In the genomic region with DNA sequence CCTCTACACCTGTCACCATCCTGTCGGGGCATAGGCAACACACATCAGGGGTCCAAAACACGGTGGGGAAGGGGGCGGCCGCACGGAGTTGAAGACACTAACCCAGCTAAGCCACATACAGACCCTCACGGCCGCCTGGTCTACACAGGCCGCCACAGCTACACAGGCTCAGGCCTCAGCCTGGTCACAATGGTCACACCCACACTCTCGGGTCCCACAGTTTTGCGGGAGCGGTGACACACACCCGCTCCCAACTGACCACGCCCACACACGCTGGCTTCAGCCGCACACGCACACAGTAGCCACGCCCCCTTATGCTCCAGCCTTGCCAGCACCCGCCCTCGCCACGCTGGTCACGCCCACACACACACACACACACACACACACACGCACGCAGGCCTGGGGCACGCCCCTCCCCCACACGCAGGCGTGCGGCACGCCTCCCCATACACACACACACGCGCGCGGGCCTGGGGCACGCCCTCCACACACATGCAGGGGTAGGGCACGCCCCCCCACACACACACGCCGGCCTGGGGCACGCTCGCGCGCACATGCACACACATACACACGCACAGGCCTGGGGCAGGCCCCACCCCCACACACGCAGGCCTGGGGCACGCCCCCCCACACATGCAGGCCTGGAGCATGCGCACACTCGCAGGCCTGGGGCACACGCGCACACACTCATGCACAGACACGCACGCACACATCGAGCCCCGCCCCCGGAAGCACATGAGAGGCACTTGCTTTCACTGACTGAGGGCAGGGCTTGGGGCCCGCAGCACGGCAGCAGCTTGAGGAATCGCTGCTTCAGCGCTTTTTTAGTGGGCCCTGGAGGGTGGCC, we compare ENCODE assay signal across 1 cellular context.
TF ChIP-seq lines count a peak whose summit lies in the region.

No MANE protein-coding gene starts in this region.

TF ChIP-seq in HEK293, 187 proteins besides CTCF, POLR2A, EP300 and RAD21 (continued from another document and continues in another):
- TF ChIP-seq SALL2 (tag by site-specific recombination; IDR thresholded peaks at IDR 0.05; ENCODE audit: borderline replicate concordance) = peak; percentile 84; the same call in 1 of the 2 replicates
- peak; percentile 95; the same call in 1 of the 2 replicates for TF ChIP-seq ZNF391 (tag by site-specific recombination; IDR thresholded peaks at IDR 0.05; ENCODE audit: borderline replicate concordance, low read depth)
- peak; percentile 39; the same call in 1 of the 2 replicates for TF ChIP-seq ZNF146 (tag by site-specific recombination; IDR thresholded peaks at IDR 0.05)
- TF ChIP-seq ZNF501 (tag by site-specific recombination; IDR thresholded peaks at IDR 0.05) = peak; percentile 98
- TF ChIP-seq ZNF2 (tag by site-specific recombination; IDR thresholded peaks at IDR 0.05) = peak; percentile 99
- peak; percentile 71 for TF ChIP-seq ZBTB21 (tag by site-specific recombination; IDR thresholded peaks at IDR 0.05)
- TF ChIP-seq GLIS1 (tag by site-specific recombination; IDR thresholded peaks at IDR 0.05) = peak; percentile 83
- peak; percentile 87; the same call in 1 of the 2 replicates for TF ChIP-seq ZNF777 (tag by site-specific recombination; IDR thresholded peaks at IDR 0.05; ENCODE audit: borderline replicate concordance)
- peak; percentile 94; the same call in 1 of the 2 replicates for TF ChIP-seq ZSCAN5A (tag by site-specific recombination; IDR thresholded peaks at IDR 0.05)
- TF ChIP-seq, protein P1, sequence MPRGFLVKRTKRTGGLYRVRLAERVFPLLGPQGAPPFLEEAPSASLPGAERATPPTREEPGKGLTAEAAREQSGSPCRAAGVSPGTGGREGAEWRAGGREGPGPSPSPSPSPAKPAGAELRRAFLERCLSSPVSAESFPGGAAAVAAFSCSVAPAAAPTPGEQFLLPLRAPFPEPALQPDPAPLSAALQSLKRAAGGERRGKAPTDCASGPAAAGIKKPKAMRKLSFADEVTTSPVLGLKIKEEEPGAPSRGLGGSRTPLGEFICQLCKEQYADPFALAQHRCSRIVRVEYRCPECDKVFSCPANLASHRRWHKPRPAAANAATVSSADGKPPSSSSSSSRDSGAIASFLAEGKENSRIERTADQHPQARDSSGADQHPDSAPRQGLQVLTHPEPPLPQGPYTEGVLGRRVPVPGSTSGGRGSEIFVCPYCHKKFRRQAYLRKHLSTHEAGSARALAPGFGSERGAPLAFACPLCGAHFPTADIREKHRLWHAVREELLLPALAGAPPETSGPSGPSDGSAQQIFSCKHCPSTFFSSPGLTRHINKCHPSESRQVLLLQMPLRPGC (tag by site-specific recombination; IDR thresholded peaks at IDR 0.05) = peak; percentile 87
- TF ChIP-seq, protein P2, sequence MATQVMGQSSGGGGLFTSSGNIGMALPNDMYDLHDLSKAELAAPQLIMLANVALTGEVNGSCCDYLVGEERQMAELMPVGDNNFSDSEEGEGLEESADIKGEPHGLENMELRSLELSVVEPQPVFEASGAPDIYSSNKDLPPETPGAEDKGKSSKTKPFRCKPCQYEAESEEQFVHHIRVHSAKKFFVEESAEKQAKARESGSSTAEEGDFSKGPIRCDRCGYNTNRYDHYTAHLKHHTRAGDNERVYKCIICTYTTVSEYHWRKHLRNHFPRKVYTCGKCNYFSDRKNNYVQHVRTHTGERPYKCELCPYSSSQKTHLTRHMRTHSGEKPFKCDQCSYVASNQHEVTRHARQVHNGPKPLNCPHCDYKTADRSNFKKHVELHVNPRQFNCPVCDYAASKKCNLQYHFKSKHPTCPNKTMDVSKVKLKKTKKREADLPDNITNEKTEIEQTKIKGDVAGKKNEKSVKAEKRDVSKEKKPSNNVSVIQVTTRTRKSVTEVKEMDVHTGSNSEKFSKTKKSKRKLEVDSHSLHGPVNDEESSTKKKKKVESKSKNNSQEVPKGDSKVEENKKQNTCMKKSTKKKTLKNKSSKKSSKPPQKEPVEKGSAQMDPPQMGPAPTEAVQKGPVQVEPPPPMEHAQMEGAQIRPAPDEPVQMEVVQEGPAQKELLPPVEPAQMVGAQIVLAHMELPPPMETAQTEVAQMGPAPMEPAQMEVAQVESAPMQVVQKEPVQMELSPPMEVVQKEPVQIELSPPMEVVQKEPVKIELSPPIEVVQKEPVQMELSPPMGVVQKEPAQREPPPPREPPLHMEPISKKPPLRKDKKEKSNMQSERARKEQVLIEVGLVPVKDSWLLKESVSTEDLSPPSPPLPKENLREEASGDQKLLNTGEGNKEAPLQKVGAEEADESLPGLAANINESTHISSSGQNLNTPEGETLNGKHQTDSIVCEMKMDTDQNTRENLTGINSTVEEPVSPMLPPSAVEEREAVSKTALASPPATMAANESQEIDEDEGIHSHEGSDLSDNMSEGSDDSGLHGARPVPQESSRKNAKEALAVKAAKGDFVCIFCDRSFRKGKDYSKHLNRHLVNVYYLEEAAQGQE (tag by site-specific recombination; IDR thresholded peaks at IDR 0.05) = 0 out of 2 replicates have a peak, but pooled peaks have one; percentile 40
- TF ChIP-seq ZNF404 (tag by site-specific recombination; IDR thresholded peaks at IDR 0.05) = no peak
- TF ChIP-seq ZNF423 (tag by site-specific recombination; IDR thresholded peaks at IDR 0.05) = peak; percentile 47; the same call in 1 of the 2 replicates
- TF ChIP-seq ZNF138 (tag by site-specific recombination; IDR thresholded peaks at IDR 0.05; ENCODE audit: borderline replicate concordance) = no peak
- TF ChIP-seq KLF16 (tag by site-specific recombination; IDR thresholded peaks at IDR 0.05) = peak; percentile 100
- peak; percentile 100 for TF ChIP-seq KLF9 (tag by site-specific recombination; IDR thresholded peaks at IDR 0.05; ENCODE audit: low read depth)
- TF ChIP-seq, protein P3, sequence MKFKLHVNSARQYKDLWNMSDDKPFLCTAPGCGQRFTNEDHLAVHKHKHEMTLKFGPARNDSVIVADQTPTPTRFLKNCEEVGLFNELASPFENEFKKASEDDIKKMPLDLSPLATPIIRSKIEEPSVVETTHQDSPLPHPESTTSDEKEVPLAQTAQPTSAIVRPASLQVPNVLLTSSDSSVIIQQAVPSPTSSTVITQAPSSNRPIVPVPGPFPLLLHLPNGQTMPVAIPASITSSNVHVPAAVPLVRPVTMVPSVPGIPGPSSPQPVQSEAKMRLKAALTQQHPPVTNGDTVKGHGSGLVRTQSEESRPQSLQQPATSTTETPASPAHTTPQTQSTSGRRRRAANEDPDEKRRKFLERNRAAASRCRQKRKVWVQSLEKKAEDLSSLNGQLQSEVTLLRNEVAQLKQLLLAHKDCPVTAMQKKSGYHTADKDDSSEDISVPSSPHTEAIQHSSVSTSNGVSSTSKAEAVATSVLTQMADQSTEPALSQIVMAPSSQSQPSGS (tag by site-specific recombination; IDR thresholded peaks at IDR 0.05; ENCODE audit: low read depth) = 0 out of 2 replicates have a peak, but pooled peaks have one; percentile 52
- TF ChIP-seq ZNF354C (tag by site-specific recombination; IDR thresholded peaks at IDR 0.05; ENCODE audit: borderline replicate concordance, low read depth) = no peak
- TF ChIP-seq ZNF302 (tag by site-specific recombination; IDR thresholded peaks at IDR 0.05; ENCODE audit: low read depth) = no peak
- TF ChIP-seq GLI2 (tag by site-specific recombination; IDR thresholded peaks at IDR 0.05; ENCODE audit: borderline replicate concordance, low read depth) = no peak
- TF ChIP-seq ZNF621 (tag by site-specific recombination; IDR thresholded peaks at IDR 0.05) = peak; percentile 95; the same call in 1 of the 2 replicates
- TF ChIP-seq ZXDB (tag by site-specific recombination; IDR thresholded peaks at IDR 0.05) = peak; percentile 97
- no peak for TF ChIP-seq ZNF114 (tag by site-specific recombination; IDR thresholded peaks at IDR 0.05)
- TF ChIP-seq OVOL3 (tag by site-specific recombination; IDR thresholded peaks at IDR 0.05) = no peak; the same call in 1 of the 2 replicates
- TF ChIP-seq HOXC10 (CRISPR knock-in tag; IDR thresholded peaks at IDR 0.05) = no peak
- TF ChIP-seq ZNF341 (tag by site-specific recombination; IDR thresholded peaks at IDR 0.05; ENCODE audit: low read depth) = no peak; the same call in 1 of the 2 replicates
- TF ChIP-seq HIC1 (tag by site-specific recombination; IDR thresholded peaks at IDR 0.05) = peak; percentile 99
- TF ChIP-seq ZNF626 (tag by site-specific recombination; IDR thresholded peaks at IDR 0.05) = no peak
- TF ChIP-seq, protein P4, sequence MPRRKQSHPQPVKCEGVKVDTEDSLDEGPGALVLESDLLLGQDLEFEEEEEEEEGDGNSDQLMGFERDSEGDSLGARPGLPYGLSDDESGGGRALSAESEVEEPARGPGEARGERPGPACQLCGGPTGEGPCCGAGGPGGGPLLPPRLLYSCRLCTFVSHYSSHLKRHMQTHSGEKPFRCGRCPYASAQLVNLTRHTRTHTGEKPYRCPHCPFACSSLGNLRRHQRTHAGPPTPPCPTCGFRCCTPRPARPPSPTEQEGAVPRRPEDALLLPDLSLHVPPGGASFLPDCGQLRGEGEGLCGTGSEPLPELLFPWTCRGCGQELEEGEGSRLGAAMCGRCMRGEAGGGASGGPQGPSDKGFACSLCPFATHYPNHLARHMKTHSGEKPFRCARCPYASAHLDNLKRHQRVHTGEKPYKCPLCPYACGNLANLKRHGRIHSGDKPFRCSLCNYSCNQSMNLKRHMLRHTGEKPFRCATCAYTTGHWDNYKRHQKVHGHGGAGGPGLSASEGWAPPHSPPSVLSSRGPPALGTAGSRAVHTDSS (tag by site-specific recombination; IDR thresholded peaks at IDR 0.05) = no peak
- TF ChIP-seq, protein P5, sequence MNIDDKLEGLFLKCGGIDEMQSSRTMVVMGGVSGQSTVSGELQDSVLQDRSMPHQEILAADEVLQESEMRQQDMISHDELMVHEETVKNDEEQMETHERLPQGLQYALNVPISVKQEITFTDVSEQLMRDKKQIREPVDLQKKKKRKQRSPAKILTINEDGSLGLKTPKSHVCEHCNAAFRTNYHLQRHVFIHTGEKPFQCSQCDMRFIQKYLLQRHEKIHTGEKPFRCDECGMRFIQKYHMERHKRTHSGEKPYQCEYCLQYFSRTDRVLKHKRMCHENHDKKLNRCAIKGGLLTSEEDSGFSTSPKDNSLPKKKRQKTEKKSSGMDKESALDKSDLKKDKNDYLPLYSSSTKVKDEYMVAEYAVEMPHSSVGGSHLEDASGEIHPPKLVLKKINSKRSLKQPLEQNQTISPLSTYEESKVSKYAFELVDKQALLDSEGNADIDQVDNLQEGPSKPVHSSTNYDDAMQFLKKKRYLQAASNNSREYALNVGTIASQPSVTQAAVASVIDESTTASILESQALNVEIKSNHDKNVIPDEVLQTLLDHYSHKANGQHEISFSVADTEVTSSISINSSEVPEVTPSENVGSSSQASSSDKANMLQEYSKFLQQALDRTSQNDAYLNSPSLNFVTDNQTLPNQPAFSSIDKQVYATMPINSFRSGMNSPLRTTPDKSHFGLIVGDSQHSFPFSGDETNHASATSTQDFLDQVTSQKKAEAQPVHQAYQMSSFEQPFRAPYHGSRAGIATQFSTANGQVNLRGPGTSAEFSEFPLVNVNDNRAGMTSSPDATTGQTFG (tag by site-specific recombination; IDR thresholded peaks at IDR 0.05; ENCODE audit: borderline replicate concordance) = peak; percentile 99
- no peak for TF ChIP-seq ZNF23 (tag by site-specific recombination; IDR thresholded peaks at IDR 0.05; ENCODE audit: borderline replicate concordance)
- TF ChIP-seq ZNF747 (tag by site-specific recombination; IDR thresholded peaks at IDR 0.05) = peak; percentile 91; the same call in 1 of the 2 replicates
- peak; percentile 61; the same call in 1 of the 2 replicates for TF ChIP-seq TRIM28 (IDR thresholded peaks at IDR 0.05; ENCODE audit: borderline replicate concordance, low read length)
- peak; percentile 99 for TF ChIP-seq ZNF658 (tag by site-specific recombination; IDR thresholded peaks at IDR 0.05)
- no peak; the same call in 1 of the 2 replicates for TF ChIP-seq ZNF514 (tag by site-specific recombination; IDR thresholded peaks at IDR 0.05)
- TF ChIP-seq ZBTB26 (tag by site-specific recombination; optimal IDR thresholded peaks at IDR 0.05) = peak; percentile 100
- TF ChIP-seq ZNF521 (tag by site-specific recombination; IDR thresholded peaks at IDR 0.05) = no peak
